8 cellular contexts compared by ENCODE assay signal in genomic region chr5:65928860-65929259, GRCh38. TPM values are rescaled to one million over a fixed set of nuclear protein-coding genes. Genes with fewer than 3 reads are reported as not detected.
DNase-seq lines count a peak whose midpoint lies in the region; ATAC-seq lines count a peak whose summit lies in the region.

No MANE protein-coding gene starts in this region.

- peak overlapping the region; percentile 97 for H3K27ac Mint-ChIP-seq in activated T-cell treated with anti-CD3 and anti-CD28 coated beads, Interleukin-2, amount 50 U/mL, for 24 hours
- H3K27ac Mint-ChIP-seq in activated naive CD8-positive, alpha-beta T cell treated with anti-CD3 and anti-CD28 coated beads for 36 hours = no peak overlapping the region

- WGBS in thymus = 77% methylated on average over 3 of the region's 3 CpGs

- ATAC-seq in HG02938 (IDR thresholded peaks at IDR 0.05; ENCODE audit: unreplicated experiment) (no peak), HG03159 (IDR thresholded peaks at IDR 0.05; ENCODE audit: unreplicated experiment) (no peak)

- H3K36me3 Mint-ChIP-seq in activated T-cell treated with anti-CD3 and anti-CD28 coated beads, Interleukin-2, amount 50 U/mL, for 24 hours (ENCODE audit: low read depth) = peaks cover 39% of the 10 kb centered on the region
- H3K36me3 Mint-ChIP-seq in activated naive CD8-positive, alpha-beta T cell treated with anti-CD3 and anti-CD28 coated beads for 36 hours = peaks cover 22% of the 10 kb centered on the region

- no peaks in the 10 kb centered on the region for H3K9me3 ChIP-seq in iPS-20b (ENCODE audit: insufficient read depth, low read depth, low read length)
- no peaks in the 10 kb centered on the region for H3K9me3 ChIP-seq in thymus (ENCODE audit: control insufficient read depth)

- H3K4me1 ChIP-seq in iPS-20b (ENCODE audit: insufficient read depth, low read length) (peaks cover 5% of the 10 kb centered on the region; the same call in 1 of the 2 replicates), thymus (ENCODE audit: control insufficient read depth, insufficient read depth, low read length) (peaks cover 4% of the 10 kb centered on the region)

- H3K9ac ChIP-seq in iPS-20b (ENCODE audit: low read depth, low read length) = peak overlapping the region; percentile 92; the same call in 1 of the 2 replicates

- H3K4me3 ChIP-seq in iPS-20b (ENCODE audit: low read length) (peak overlapping the region; percentile 77), thymus (ENCODE audit: low read length) (peak overlapping the region; percentile 68)

- no peaks in the 10 kb centered on the region for H3K9me3 Mint-ChIP-seq in activated T-cell treated with anti-CD3 and anti-CD28 coated beads, Interleukin-2, amount 50 U/mL, for 24 hours
- no peaks in the 10 kb centered on the region for H3K9me3 Mint-ChIP-seq in activated naive CD8-positive, alpha-beta T cell treated with anti-CD3 and anti-CD28 coated beads for 36 hours

- peak overlapping the region; percentile 92 for H3K4me3 Mint-ChIP-seq in activated T-cell treated with anti-CD3 and anti-CD28 coated beads, Interleukin-2, amount 50 U/mL, for 24 hours
- H3K4me3 Mint-ChIP-seq in activated naive CD8-positive, alpha-beta T cell treated with anti-CD3 and anti-CD28 coated beads for 36 hours = peak overlapping the region; percentile 89

- H3K27me3 Mint-ChIP-seq in activated T-cell treated with anti-CD3 and anti-CD28 coated beads, Interleukin-2, amount 50 U/mL, for 24 hours = no peaks in the 10 kb centered on the region
- no peaks in the 10 kb centered on the region for H3K27me3 Mint-ChIP-seq in activated naive CD8-positive, alpha-beta T cell treated with anti-CD3 and anti-CD28 coated beads for 36 hours

- H3K27ac ChIP-seq in iPS-20b (ENCODE audit: low read length) = no peak overlapping the region
- no peak overlapping the region for H3K27ac ChIP-seq in thymus (ENCODE audit: low read depth)

- DNase-seq in activated T-cell treated with anti-CD3 and anti-CD28 coated beads, Interleukin-2, amount 50 U/mL, for 24 hours = no peak
- no peak for DNase-seq in activated T-cell treated with anti-CD3 and anti-CD28 coated beads, Interleukin-2, amount 50 U/mL, for 1 hour
- no peak for DNase-seq in activated naive CD8-positive, alpha-beta T cell treated with anti-CD3 and anti-CD28 coated beads for 36 hours
- no peak for DNase-seq in stimulated activated CD4-positive, alpha-beta T cell treated with anti-CD3 and anti-CD28 coated beads, Interleukin-1b, Interleukin-23, amount 100 ng/mL, for 48 hours

- peaks cover 51% of the 10 kb centered on the region for H3K4me1 Mint-ChIP-seq in activated T-cell treated with anti-CD3 and anti-CD28 coated beads, Interleukin-2, amount 50 U/mL, for 24 hours (ENCODE audit: low read depth)
- H3K4me1 Mint-ChIP-seq in activated naive CD8-positive, alpha-beta T cell treated with anti-CD3 and anti-CD28 coated beads for 36 hours = peaks cover 41% of the 10 kb centered on the region

- H3K27me3 ChIP-seq in iPS-20b (ENCODE audit: insufficient read depth, low read length) (peaks cover 10% of the 10 kb centered on the region), thymus (ENCODE audit: control insufficient read depth, insufficient read depth) (no peaks in the 10 kb centered on the region)

- no peaks in the 10 kb centered on the region for H3K36me3 ChIP-seq in iPS-20b (ENCODE audit: insufficient read depth, low read depth, low read length)
- H3K36me3 ChIP-seq in thymus (ENCODE audit: control insufficient read depth, insufficient read depth) = no peaks in the 10 kb centered on the region

RNA-seq across cellular contexts. Expression of gene ERBIN, which starts 2.5 kb away (rescaled TPM):
- total RNA-seq in activated naive CD8-positive, alpha-beta T cell treated with anti-CD3 and anti-CD28 coated beads for 36 hours = 10 to 100 TPM; 38.3 to 41.1 TPM
- 45.0 TPM for polyA plus RNA-seq in thymus
